Comparison of ENCODE assay signal across 25 cellular contexts in genomic region chr2:99552529-99552928, GRCh38.
DNase-seq lines count a peak whose midpoint lies in the region; ATAC-seq, FAIRE-seq and TF ChIP-seq lines count a peak whose summit lies in the region.
"Had no signal": no experiment of that assay in that cellular context is flagged by ENCODE, and none has a peak within 500 bp of the region (broad histone marks: within the 10 kb centered on the region; RNA-seq: fewer than 3 reads in every experiment).

No MANE protein-coding gene starts in this region.

- 63 to 86% (median 70%) methylated on average over 2 of the region's 2 CpGs for WGBS in small intestine, 3 donors

- H3K27me3 ChIP-seq in RWPE2 (ENCODE audit: insufficient read depth, poor library complexity, severe bottlenecking) = no peaks in the 10 kb centered on the region
- no peaks in the 10 kb centered on the region for H3K27me3 ChIP-seq in small intestine (ENCODE audit: control insufficient read depth in 2 of 2, insufficient read depth in 2 of 2, low read length in 2 of 2)
- H3K27me3 ChIP-seq: sigmoid colon had no signal

- peaks cover 52% of the 10 kb centered on the region for H3K36me3 Mint-ChIP-seq in memory B cell
- H3K36me3 Mint-ChIP-seq: activated naive CD4-positive, alpha-beta T cell treated with anti-CD3 and anti-CD28 coated beads, Interleukin-2, amount 10 ng/mL, durations not matched to agents 7 days and 5 days; mesothelial cell of epicardium; natural killer cell treated with Interleukin-12 subunit alpha and Interleukin-12 subunit beta and Interleukin-15 and Interleukin-18, amount 100 ng/mL, for 72 hours had no signal

- H3K27ac Mint-ChIP-seq in memory B cell = peak overlapping the region; percentile 31
- H3K27ac Mint-ChIP-seq: activated CD4-positive, alpha-beta T cell treated with anti-CD3 and anti-CD28 coated beads, Interleukin-2, amount 10 ng/mL, durations not matched to agents 24 days and 14 days; activated naive CD4-positive, alpha-beta T cell treated with anti-CD3 and anti-CD28 coated beads, Interleukin-2, amount 10 ng/mL, durations not matched to agents 7 days and 5 days; CD4-positive, CD25-positive, alpha-beta regulatory T cell; mesothelial cell of epicardium; natural killer cell treated with Interleukin-12 subunit alpha and Interleukin-12 subunit beta and Interleukin-15 and Interleukin-18, amount 100 ng/mL, for 72 hours had no signal

- no peak overlapping the region for H3K27ac ChIP-seq in RWPE2 (ENCODE audit: poor library complexity, severe bottlenecking)
- no peak overlapping the region for H3K27ac ChIP-seq in small intestine (ENCODE audit: low read depth in 1 of 2, low read length in 1 of 2)
- H3K27ac ChIP-seq: GM23248, pancreas, sigmoid colon, suprapubic skin had no signal

- peak; percentile 50 for DNase-seq in DMS153 (lab: John Stamatoyannopoulos, UW)
- DNase-seq in NCI-H1092 (lab: John Stamatoyannopoulos, UW) = peak; percentile 42
- no peak for DNase-seq in RWPE2 (ENCODE audit: low spot score)
- no peak for DNase-seq in memory B cell (ENCODE audit: low spot score in 2 of 2)
- DNase-seq in activated CD4-positive, alpha-beta T cell treated with anti-CD3 and anti-CD28 coated beads for 4 hours = no peak
- no peak for DNase-seq in small intestine
- DNase-seq: activated CD4-positive, alpha-beta T cell treated with anti-CD3 and anti-CD28 coated beads, Interleukin-2, amount 10 ng/mL, durations not matched to agents 24 days and 14 days; activated naive CD4-positive, alpha-beta T cell treated with anti-CD3 and anti-CD28 coated beads, Interleukin-2, amount 10 ng/mL, durations not matched to agents 7 days and 5 days; amygdala; CD4-positive, CD25-positive, alpha-beta regulatory T cell; GM23248; head of caudate nucleus; Kasumi-1; left colon; NCI-H1417 treated with DMSO at 0.1 percent for 48 hours; NCI-H748 treated with DMSO at 0.1 percent for 48 hours; SIG-M5; sigmoid colon; T-helper 1 cell had no signal

- H3K4me1 ChIP-seq in RWPE2 (ENCODE audit: insufficient read depth, poor library complexity, severe bottlenecking) (no peaks in the 10 kb centered on the region), small intestine (ENCODE audit: control insufficient read depth in 2 of 2, insufficient read depth in 1 of 2, low read depth in 1 of 2, low read length in 1 of 2) (no peaks in the 10 kb centered on the region)
- H3K4me1 ChIP-seq: pancreas, sigmoid colon, suprapubic skin had no signal

- H3K36me3 ChIP-seq in RWPE2 (ENCODE audit: low read depth) (no peaks in the 10 kb centered on the region), small intestine (ENCODE audit: control insufficient read depth in 2 of 2, insufficient read depth in 2 of 2, low read length in 2 of 2) (peaks cover 0 to 3% of the 10 kb centered on the region in 2 donors)
- H3K36me3 ChIP-seq: pancreas had no signal

- FAIRE-seq in small intestine (lab: Jason Lieb, UNC) = no peak
- FAIRE-seq: pancreas had no signal

- no peak overlapping the region for H3K4me3 Mint-ChIP-seq in memory B cell
- H3K4me3 Mint-ChIP-seq: activated CD4-positive, alpha-beta T cell treated with anti-CD3 and anti-CD28 coated beads, Interleukin-2, amount 10 ng/mL, durations not matched to agents 24 days and 14 days; activated naive CD4-positive, alpha-beta T cell treated with anti-CD3 and anti-CD28 coated beads, Interleukin-2, amount 10 ng/mL, durations not matched to agents 7 days and 5 days; CD4-positive, CD25-positive, alpha-beta regulatory T cell; mesothelial cell of epicardium; natural killer cell treated with Interleukin-12 subunit alpha and Interleukin-12 subunit beta and Interleukin-15 and Interleukin-18, amount 100 ng/mL, for 72 hours had no signal

- H3K27me3 Mint-ChIP-seq in memory B cell = no peaks in the 10 kb centered on the region
- H3K27me3 Mint-ChIP-seq: activated CD4-positive, alpha-beta T cell treated with anti-CD3 and anti-CD28 coated beads, Interleukin-2, amount 10 ng/mL, durations not matched to agents 24 days and 14 days; activated naive CD4-positive, alpha-beta T cell treated with anti-CD3 and anti-CD28 coated beads, Interleukin-2, amount 10 ng/mL, durations not matched to agents 7 days and 5 days; CD4-positive, CD25-positive, alpha-beta regulatory T cell; natural killer cell treated with Interleukin-12 subunit alpha and Interleukin-12 subunit beta and Interleukin-15 and Interleukin-18, amount 100 ng/mL, for 72 hours had no signal

- ATAC-seq in RWPE2 (ENCODE audit: low read depth) = 0 out of 3 replicates have a peak, but pooled peaks have one; percentile 21
- no peak for ATAC-seq in memory B cell (ENCODE audit: low read depth)
- no peak for ATAC-seq in HG03039 (IDR thresholded peaks at IDR 0.05; ENCODE audit: unreplicated experiment)
- no peak for ATAC-seq in GM19328 (IDR thresholded peaks at IDR 0.05; ENCODE audit: unreplicated experiment)
- ATAC-seq: left colon had no signal

- H3K9me3 ChIP-seq in RWPE2 (ENCODE audit: severe bottlenecking) (no peaks in the 10 kb centered on the region), small intestine (ENCODE audit: control insufficient read depth, low read depth) (no peaks in the 10 kb centered on the region)
- H3K9me3 ChIP-seq: pancreas, sigmoid colon, suprapubic skin had no signal

- no peaks in the 10 kb centered on the region for H3K9me3 Mint-ChIP-seq in memory B cell
- H3K9me3 Mint-ChIP-seq: activated CD4-positive, alpha-beta T cell treated with anti-CD3 and anti-CD28 coated beads, Interleukin-2, amount 10 ng/mL, durations not matched to agents 24 days and 14 days; activated naive CD4-positive, alpha-beta T cell treated with anti-CD3 and anti-CD28 coated beads, Interleukin-2, amount 10 ng/mL, durations not matched to agents 7 days and 5 days; CD4-positive, CD25-positive, alpha-beta regulatory T cell; mesothelial cell of epicardium; natural killer cell treated with Interleukin-12 subunit alpha and Interleukin-12 subunit beta and Interleukin-15 and Interleukin-18, amount 100 ng/mL, for 72 hours had no signal

- H3K4me1 Mint-ChIP-seq in memory B cell = no peaks in the 10 kb centered on the region
- H3K4me1 Mint-ChIP-seq: activated CD4-positive, alpha-beta T cell treated with anti-CD3 and anti-CD28 coated beads, Interleukin-2, amount 10 ng/mL, durations not matched to agents 24 days and 14 days; activated naive CD4-positive, alpha-beta T cell treated with anti-CD3 and anti-CD28 coated beads, Interleukin-2, amount 10 ng/mL, durations not matched to agents 7 days and 5 days had no signal

- H3K4me3 ChIP-seq in RWPE2 (ENCODE audit: severe bottlenecking) = no peak overlapping the region
- H3K4me3 ChIP-seq in small intestine (ENCODE audit: low read depth in 1 of 2, low read length in 2 of 2) = no peak overlapping the region
- H3K4me3 ChIP-seq: GM23248, pancreas, sigmoid colon, suprapubic skin had no signal

- TF ChIP-seq CTCF in RWPE2 (IDR thresholded peaks at IDR 0.05; ENCODE audit: poor library complexity, severe bottlenecking) = no peak

Comparison
In these comparisons a context has a peak if more than half of its experiments do, and no peak if none do; other contexts are left out.
1. DNase-seq: peak in DMS153 (single experiment) and NCI-H1092 (single experiment); none in RWPE2 (single experiment), memory B cell (0 of 2), activated CD4-positive, alpha-beta T cell treated with anti-CD3 and anti-CD28 coated beads for 4 hours (0 of 2) and small intestine (single experiment).